10 cellular contexts compared by ENCODE assay signal in genomic region chr11:86182976-86183584, GRCh38.
DNase-seq lines count a peak whose midpoint lies in the region; ATAC-seq, FAIRE-seq and TF ChIP-seq lines count a peak whose summit lies in the region.
"Had no signal": no experiment of that assay in that cellular context is flagged by ENCODE, and none has a peak within 500 bp of the region (broad histone marks: within the 10 kb centered on the region; RNA-seq: fewer than 3 reads in every experiment).

No MANE protein-coding gene starts in this region.

- CTCF ChIA-PET in PC-9 (lab: Charles Lee) = interaction anchor here (1.3 to 2.2 kb wide), 2 partner anchors 9 to 11 kb away, joined by 3 to 6 read pairs; no protein-coding TSS in a partner anchor
- CTCF ChIA-PET in K562 (lab: Yijun Ruan, JAX; ENCODE audit: low intra/inter-chr PET ratio) = no interaction called here

- FAIRE-seq in K562 (lab: Jason Lieb, UNC) = peak; percentile 78

- H3K4me1 ChIP-seq in PC-9 (replicated peaks; ENCODE audit: insufficient read depth) = peaks cover 23% of the 10 kb centered on the region
- H3K4me1 ChIP-seq in K562 (replicated peaks in 1 of 2; ENCODE audit: control insufficient read depth in 2 of 2, insufficient read depth in 2 of 2, low read length in 2 of 2) = peaks cover 28 to 81% of the 10 kb centered on the region in 2 experiments

- BruUV-seq in PC-9 (replicated peaks; lab: Mats Ljungman, UMichigan) (no TSS peak), K562 (replicated peaks; lab: Mats Ljungman, UMichigan) (TSS peak; percentile 80)

- TF ChIP-seq CTCF in PC-9 (conservative IDR thresholded peaks at IDR 0.05) = no peak
- peak in 1 of 3 experiments; percentile 0; a peak in 1 of 6 replicates for TF ChIP-seq CTCF in K562 (IDR thresholded peaks at IDR 0.05 in 2 of 3, conservative IDR thresholded peaks at IDR 0.05 in 1 of 3; ENCODE audit: insufficient read depth in 2 of 3, low read depth in 1 of 3, low read length in 3 of 3)

- no peaks in the 10 kb centered on the region; the same call in 1 of the 2 replicates for H3K9me3 ChIP-seq in PC-9 (ENCODE audit: insufficient read depth, low read depth)
- peaks cover 3% of the 10 kb centered on the region; the same call in 1 of the 2 replicates for H3K9me3 ChIP-seq in K562 (replicated peaks; ENCODE audit: control insufficient read depth, insufficient read depth, low read depth, low read length)
- H3K9me3 ChIP-seq: SJSA1 had no signal

- no peaks in the 10 kb centered on the region for H3K9me2 ChIP-seq in PC-9 (ENCODE audit: insufficient read depth)

- peak overlapping the region; percentile 64; the same call in 1 of the 2 replicates for H2AFZ ChIP-seq in PC-9
- peak overlapping the region; percentile 90 for H2AFZ ChIP-seq in K562 (ENCODE audit: low read depth, low read length)

- H3K27ac ChIP-seq in PC-9 (peak overlapping the region; percentile 80), K562 (ENCODE audit: extremely low read depth, low read depth, low read length) (peak overlapping the region; percentile 93)
- H3K27ac ChIP-seq: SJSA1 had no signal

- POLR2A ChIA-PET in PC-9 (lab: Charles Lee; ENCODE audit: unreplicated experiment) (interaction anchor here (0.6 to 0.7 kb wide), 3 partner anchors 9 to 116 kb away, joined by 4 to 9 read pairs (median 7); no protein-coding TSS in a partner anchor), K562 (lab: Yijun Ruan, JAX) (interaction anchor here (0.7 to 2.2 kb wide), 9 partner anchors 10 to 177 kb away, joined by 3 to 9 read pairs (median 4); partner anchors contain the start of gene PICALM)

- H3K9me1 ChIP-seq in K562 (ENCODE audit: control insufficient read depth, insufficient read depth, low read length) = no peaks in the 10 kb centered on the region

- H3K27me3 ChIP-seq in PC-9 (ENCODE audit: insufficient read depth, low read depth) (no peaks in the 10 kb centered on the region), K562 (ENCODE audit: control insufficient read depth in 2 of 2, insufficient read depth in 2 of 2, low read length in 2 of 2) (no peaks in the 10 kb centered on the region)
- H3K27me3 ChIP-seq: SJSA1 had no signal

- H3K9ac ChIP-seq in K562 (ENCODE audit: insufficient read depth in 1 of 2, low read depth in 2 of 2, low read length in 2 of 2) = peak overlapping the region; percentile 69 to 70; a peak in 3 of 4 replicates

- H3K4me3 ChIP-seq in PC-9 (peak overlapping the region; percentile 29; the same call in 1 of the 2 replicates), K562 (no peak overlapping the region)
- H3K4me3 ChIP-seq: lung, SJSA1 had no signal

- TF ChIP-seq RAD21 in K562 (CRISPR knock-in tag; conservative IDR thresholded peaks at IDR 0.05 in 1 of 2, IDR thresholded peaks at IDR 0.05 in 1 of 2) = no peak; a peak in 2 of 4 replicates

- WGBS in K562 (ENCODE audit: insufficient coverage, low coverage, missing lambda C conversion rate) = 8% methylated on average over 8 of the region's 8 CpGs

- TF ChIP-seq EP300 in K562 (IDR thresholded peaks at IDR 0.05; ENCODE audit: low read length) = peak; percentile 71

- H3K79me2 ChIP-seq in PC-9 (ENCODE audit: low read depth) (no peaks in the 10 kb centered on the region), K562 (ENCODE audit: control insufficient read depth, insufficient read depth, low read length) (no peaks in the 10 kb centered on the region)

- H3K4me2 ChIP-seq in PC-9 (peak overlapping the region; percentile 72), K562 (ENCODE audit: insufficient read depth, low read length) (peak overlapping the region; percentile 65)

- peak; percentile 49 for TF ChIP-seq POLR2A in K562 (conservative IDR thresholded peaks at IDR 0.05)

- intact Hi-C loops in PC-9 (cut with micrococcal nuclease; ENCODE audit: unreplicated experiment) = no loop called here
- intact Hi-C loops in K562 (cut with micrococcal nuclease) = loop anchor here (2.0 kb wide), 1 partner anchor 32 kb away; no protein-coding TSS in a partner anchor

- no peaks in the 10 kb centered on the region for H3K36me3 ChIP-seq in PC-9 (ENCODE audit: low read depth)
- H3K36me3 ChIP-seq in K562 (ENCODE audit: control insufficient read depth, insufficient read depth, low read length) = no peaks in the 10 kb centered on the region; the same call in 2 of the 3 replicates
- H3K36me3 ChIP-seq: SJSA1 had no signal

- peak; percentile 83 for ATAC-seq in GM18868 (IDR thresholded peaks at IDR 0.05; ENCODE audit: unreplicated experiment)
- ATAC-seq in HG02840 (IDR thresholded peaks at IDR 0.05; ENCODE audit: low FRiP score, unreplicated experiment) = peak; percentile 81
- peak; percentile 79 for ATAC-seq in K562

- DNase-seq in PC-9 (peak; percentile 88 to 98), K562 (ENCODE audit: extremely low read depth in 1 of 4, low spot score in 3 of 4) (peak; percentile 76 to 89 (median 84)), NCI-H2029 treated with DMSO at 0.1 percent for 48 hours (lab: John Stamatoyannopoulos, UW) (no peak), DMS79 (lab: John Stamatoyannopoulos, UW) (no peak), AG08396 (ENCODE audit: low spot score) (no peak)
- peak; percentile 33 for DNase-seq in stimulated activated CD8-positive, alpha-beta memory T cell treated with anti-CD3 and anti-CD28 coated beads, Interleukin-12 subunit alpha, Interleukin-12 subunit beta, amount 100 ng/mL, for 24 hours (ENCODE audit: extremely low read depth)

- H4K20me1 ChIP-seq in PC-9 (ENCODE audit: insufficient read depth) (no peaks in the 10 kb centered on the region), K562 (replicated peaks; ENCODE audit: control insufficient read depth, insufficient read depth, low read length) (no peaks in the 10 kb centered on the region)

- in situ Hi-C loops in K562 (cut with MboI) = no loop called here

- peaks cover 19% of the 10 kb centered on the region for H3F3A ChIP-seq in PC-9 (ENCODE audit: insufficient read depth, low read depth)

TF ChIP-seq in K562, 482 proteins besides CTCF, POLR2A, EP300 and RAD21 (continues in another document):
- TF ChIP-seq, protein P1, sequence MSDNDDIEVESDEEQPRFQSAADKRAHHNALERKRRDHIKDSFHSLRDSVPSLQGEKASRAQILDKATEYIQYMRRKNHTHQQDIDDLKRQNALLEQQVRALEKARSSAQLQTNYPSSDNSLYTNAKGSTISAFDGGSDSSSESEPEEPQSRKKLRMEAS (CRISPR knock-in tag; IDR thresholded peaks at IDR 0.05) = peak; percentile 76
- TF ChIP-seq CREM (IDR thresholded peaks at IDR 0.05; ENCODE audit: low read depth) = peak; percentile 80
- TF ChIP-seq ZBTB17 (CRISPR knock-in tag; IDR thresholded peaks at IDR 0.05) = peak; percentile 39; the same call in 1 of the 2 replicates
- TF ChIP-seq, protein P2, sequence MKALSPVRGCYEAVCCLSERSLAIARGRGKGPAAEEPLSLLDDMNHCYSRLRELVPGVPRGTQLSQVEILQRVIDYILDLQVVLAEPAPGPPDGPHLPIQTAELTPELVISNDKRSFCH (CRISPR knock-in tag; IDR thresholded peaks at IDR 0.05) = no peak
- TF ChIP-seq, protein P2 (tag; IDR thresholded peaks at IDR 0.05) = peak; percentile 61; the same call in 1 of the 2 replicates
- peak; percentile 93 for TF ChIP-seq PKNOX1 (IDR thresholded peaks at IDR 0.05)
- TF ChIP-seq CTBP1 (IDR thresholded peaks at IDR 0.05; ENCODE audit: borderline replicate concordance) = peak; percentile 92
- no peak for TF ChIP-seq ZFPM2 (CRISPR knock-in tag; IDR thresholded peaks at IDR 0.05)
- TF ChIP-seq, protein P3, sequence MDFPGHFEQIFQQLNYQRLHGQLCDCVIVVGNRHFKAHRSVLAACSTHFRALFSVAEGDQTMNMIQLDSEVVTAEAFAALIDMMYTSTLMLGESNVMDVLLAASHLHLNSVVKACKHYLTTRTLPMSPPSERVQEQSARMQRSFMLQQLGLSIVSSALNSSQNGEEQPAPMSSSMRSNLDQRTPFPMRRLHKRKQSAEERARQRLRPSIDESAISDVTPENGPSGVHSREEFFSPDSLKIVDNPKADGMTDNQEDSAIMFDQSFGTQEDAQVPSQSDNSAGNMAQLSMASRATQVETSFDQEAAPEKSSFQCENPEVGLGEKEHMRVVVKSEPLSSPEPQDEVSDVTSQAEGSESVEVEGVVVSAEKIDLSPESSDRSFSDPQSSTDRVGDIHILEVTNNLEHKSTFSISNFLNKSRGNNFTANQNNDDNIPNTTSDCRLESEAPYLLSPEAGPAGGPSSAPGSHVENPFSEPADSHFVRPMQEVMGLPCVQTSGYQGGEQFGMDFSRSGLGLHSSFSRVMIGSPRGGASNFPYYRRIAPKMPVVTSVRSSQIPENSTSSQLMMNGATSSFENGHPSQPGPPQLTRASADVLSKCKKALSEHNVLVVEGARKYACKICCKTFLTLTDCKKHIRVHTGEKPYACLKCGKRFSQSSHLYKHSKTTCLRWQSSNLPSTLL (IDR thresholded peaks at IDR 0.05) = 0 out of 2 replicates have a peak, but pooled peaks have one; percentile 43
- peak; percentile 80 for TF ChIP-seq MAFF (IDR thresholded peaks at IDR 0.05; ENCODE audit: low read length)
- TF ChIP-seq, protein P4, sequence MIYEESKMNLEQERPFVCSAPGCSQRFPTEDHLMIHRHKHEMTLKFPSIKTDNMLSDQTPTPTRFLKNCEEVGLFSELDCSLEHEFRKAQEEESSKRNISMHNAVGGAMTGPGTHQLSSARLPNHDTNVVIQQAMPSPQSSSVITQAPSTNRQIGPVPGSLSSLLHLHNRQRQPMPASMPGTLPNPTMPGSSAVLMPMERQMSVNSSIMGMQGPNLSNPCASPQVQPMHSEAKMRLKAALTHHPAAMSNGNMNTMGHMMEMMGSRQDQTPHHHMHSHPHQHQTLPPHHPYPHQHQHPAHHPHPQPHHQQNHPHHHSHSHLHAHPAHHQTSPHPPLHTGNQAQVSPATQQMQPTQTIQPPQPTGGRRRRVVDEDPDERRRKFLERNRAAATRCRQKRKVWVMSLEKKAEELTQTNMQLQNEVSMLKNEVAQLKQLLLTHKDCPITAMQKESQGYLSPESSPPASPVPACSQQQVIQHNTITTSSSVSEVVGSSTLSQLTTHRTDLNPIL (CRISPR knock-in tag; IDR thresholded peaks at IDR 0.05) = no peak
- TF ChIP-seq PML (IDR thresholded peaks at IDR 0.05; ENCODE audit: low read length) = peak; percentile 11; the same call in 1 of the 2 replicates
- TF ChIP-seq FOSL1 (tag; conservative IDR thresholded peaks at IDR 0.05) = peak; percentile 81; the same call in 1 of the 2 replicates
- TF ChIP-seq ZKSCAN1 (IDR thresholded peaks at IDR 0.05; ENCODE audit: low read depth, low read length) = no peak

Comparison
In these comparisons a context has a peak if more than half of its experiments do, and no peak if none do; other contexts are left out.
1. DNase-seq: peak in PC-9 (2 of 2), K562 (4 of 4) and stimulated activated CD8-positive, alpha-beta memory T cell treated with anti-CD3 and anti-CD28 coated beads, Interleukin-12 subunit alpha, Interleukin-12 subunit beta, amount 100 ng/mL, for 24 hours (single experiment); none in NCI-H2029 treated with DMSO at 0.1 percent for 48 hours (single experiment), DMS79 (single experiment) and AG08396 (single experiment).
2. Peak in every context shown above with its lines, with median percentiles within 50 percentile points of each other: ATAC-seq.